In genomic region chr21:14520535-14520934, GRCh38 we compare ENCODE assay signal across 12 cellular contexts. TPM values are rescaled to one million over a fixed set of nuclear protein-coding genes. Genes with fewer than 3 reads are reported as not detected.
DNase-seq lines count a peak whose midpoint lies in the region; ATAC-seq, FAIRE-seq and TF ChIP-seq lines count a peak whose summit lies in the region.
"Had no signal": no experiment of that assay in that cellular context is flagged by ENCODE, and none has a peak within 500 bp of the region (broad histone marks: within the 10 kb centered on the region; RNA-seq: fewer than 3 reads in every experiment).

No MANE protein-coding gene starts in this region.

- H4K8ac ChIP-seq in mesenchymal stem cell (ENCODE audit: low read length) (no peak overlapping the region), trophoblast cell (ENCODE audit: low read depth, low read length) (no peak overlapping the region)

- H2BK12ac ChIP-seq in mesenchymal stem cell (ENCODE audit: low read length in 2 of 2) (no peak overlapping the region), trophoblast cell (ENCODE audit: low read length) (no peak overlapping the region)

- POLR2A ChIA-PET in activated CD4-positive, alpha-beta memory T cell treated with anti-CD3 and anti-CD28 coated beads for 36 hours (lab: Charles Lee): no interaction called here

- 78% methylated on average over 5 of the region's 7 CpGs for WGBS in mesenchymal stem cell
- no CpG with 5 or more reads among the region's 7 CpGs for WGBS in trophoblast cell (ENCODE audit: extremely low coverage, insufficient coverage, insufficient read length)

- H2AK5ac ChIP-seq in mesenchymal stem cell (ENCODE audit: low read length, severe bottlenecking) (no peak overlapping the region), trophoblast cell (ENCODE audit: low read length) (no peak overlapping the region)

- no peak overlapping the region for H3K18ac ChIP-seq in mesenchymal stem cell (ENCODE audit: low read depth in 1 of 2, low read length in 2 of 2)
- no peak overlapping the region for H3K18ac ChIP-seq in trophoblast cell (ENCODE audit: low read length)

- H3K4me1 Mint-ChIP-seq in activated CD4-positive, alpha-beta memory T cell treated with anti-CD3 and anti-CD28 coated beads for 36 hours (ENCODE audit: low read depth): peaks cover 56% of the 10 kb centered on the region

- H3K79me2 ChIP-seq in trophoblast cell (ENCODE audit: control insufficient read depth, insufficient read depth, low read length, poor library complexity): no peaks in the 10 kb centered on the region

- H3K27ac ChIP-seq in mesenchymal stem cell (ENCODE audit: low read length, poor library complexity, severe bottlenecking): no peak overlapping the region
- H3K27ac ChIP-seq in kidney (ENCODE audit: low read depth in 2 of 2, low read length in 2 of 2): no peak overlapping the region
- H3K27ac ChIP-seq in trophoblast cell (ENCODE audit: low read depth, low read length): no peak overlapping the region
- H3K27ac ChIP-seq: gastrocnemius medialis had no signal

- H2BK15ac ChIP-seq in mesenchymal stem cell (ENCODE audit: low read depth, poor library complexity, severe bottlenecking): no peak overlapping the region

- no peak overlapping the region for H3K4me2 ChIP-seq in mesenchymal stem cell (ENCODE audit: low read length, poor library complexity, severe bottlenecking)
- no peak overlapping the region for H3K4me2 ChIP-seq in trophoblast cell (ENCODE audit: low read length)

- H2BK5ac ChIP-seq in mesenchymal stem cell (ENCODE audit: low read depth, low read length, poor library complexity, severe bottlenecking): no peak overlapping the region
- no peak overlapping the region for H2BK5ac ChIP-seq in trophoblast cell (ENCODE audit: low read depth, low read length, poor library complexity)

- H2BK120ac ChIP-seq in mesenchymal stem cell (ENCODE audit: low read depth, low read length) (no peak overlapping the region), trophoblast cell (ENCODE audit: insufficient read depth, low read length, poor library complexity) (no peak overlapping the region)

- no peak for TF ChIP-seq CTCF in kidney (IDR thresholded peaks at IDR 0.05; ENCODE audit: borderline replicate concordance, extremely low read depth, insufficient read depth)

- no peak overlapping the region for H3K23ac ChIP-seq in mesenchymal stem cell (ENCODE audit: low read length in 2 of 2)
- no peak overlapping the region for H3K23ac ChIP-seq in trophoblast cell (ENCODE audit: low read length)

- no peak overlapping the region for H4K12ac ChIP-seq in trophoblast cell (ENCODE audit: low read depth, low read length)

- no peak overlapping the region for H3K14ac ChIP-seq in mesenchymal stem cell (ENCODE audit: low read length in 2 of 2)
- H3K14ac ChIP-seq in trophoblast cell (ENCODE audit: low read length): no peak overlapping the region

- H3K9me3 ChIP-seq in mesenchymal stem cell (ENCODE audit: control insufficient read depth, low read length) (no peaks in the 10 kb centered on the region), kidney (ENCODE audit: control insufficient read depth in 1 of 2, low read length in 2 of 2) (no peaks in the 10 kb centered on the region), trophoblast cell (ENCODE audit: insufficient read depth, low read depth, low read length) (no peaks in the 10 kb centered on the region)
- H3K9me3 ChIP-seq: gastrocnemius medialis had no signal

- no peak overlapping the region for H2AFZ ChIP-seq in mesenchymal stem cell (ENCODE audit: low read depth, low read length)
- H2AFZ ChIP-seq in trophoblast cell (ENCODE audit: insufficient read depth, low read length, poor library complexity): no peak overlapping the region

- H3K27me3 ChIP-seq in mesenchymal stem cell (ENCODE audit: control insufficient read depth in 1 of 2, insufficient read depth in 1 of 2, low read length in 2 of 2): no peaks in the 10 kb centered on the region
- H3K27me3 ChIP-seq in trophoblast cell (ENCODE audit: insufficient read depth, low read length): no peaks in the 10 kb centered on the region
- H3K27me3 ChIP-seq: gastrocnemius medialis had no signal

- peak overlapping the region; percentile 33 for H3K27ac Mint-ChIP-seq in activated CD4-positive, alpha-beta memory T cell treated with anti-CD3 and anti-CD28 coated beads for 36 hours

- FAIRE-seq in kidney (lab: Jason Lieb, UNC): no peak

- intact Hi-C loops in activated CD4-positive, alpha-beta memory T cell treated with anti-CD3 and anti-CD28 coated beads for 36 hours (cut with micrococcal nuclease): no loop called here
- intact Hi-C loops in kidney (cut with DNase I): no loop called here

- H3K27me3 Mint-ChIP-seq in activated CD4-positive, alpha-beta memory T cell treated with anti-CD3 and anti-CD28 coated beads for 36 hours: no peaks in the 10 kb centered on the region

- H4K91ac ChIP-seq in mesenchymal stem cell (ENCODE audit: low read length) (peak overlapping the region; percentile 50), trophoblast cell (ENCODE audit: low read depth, low read length) (no peak overlapping the region)

- peaks cover 37% of the 10 kb centered on the region for H3K36me3 Mint-ChIP-seq in activated CD4-positive, alpha-beta memory T cell treated with anti-CD3 and anti-CD28 coated beads for 36 hours

- CTCF ChIA-PET in activated CD4-positive, alpha-beta memory T cell treated with anti-CD3 and anti-CD28 coated beads for 36 hours (lab: Charles Lee): interaction anchor here (0.6 to 1.2 kb wide), 2 partner anchors 68 to 1811 kb away, joined by 3 to 7 read pairs; no protein-coding TSS in a partner anchor

- no peaks in the 10 kb centered on the region for H3K9me3 Mint-ChIP-seq in activated CD4-positive, alpha-beta memory T cell treated with anti-CD3 and anti-CD28 coated beads for 36 hours

- no peaks in the 10 kb centered on the region for H3K79me1 ChIP-seq in mesenchymal stem cell (replicated peaks; ENCODE audit: low read length, poor library complexity, severe bottlenecking)
- H3K79me1 ChIP-seq in trophoblast cell (ENCODE audit: low read length): no peaks in the 10 kb centered on the region

- no peak for ATAC-seq in HG02938 (IDR thresholded peaks at IDR 0.05; ENCODE audit: unreplicated experiment)
- ATAC-seq: gastrocnemius medialis had no signal

- H3K4me1 ChIP-seq in mesenchymal stem cell (ENCODE audit: control insufficient read depth, insufficient read depth, low read depth, low read length) (no peaks in the 10 kb centered on the region), kidney (ENCODE audit: control insufficient read depth in 1 of 2, insufficient read depth in 1 of 2, low read depth in 1 of 2, low read length in 2 of 2) (peaks cover 0 to 3% of the 10 kb centered on the region in 2 donors), trophoblast cell (ENCODE audit: control insufficient read depth in 1 of 2, insufficient read depth in 2 of 2, low read length in 2 of 2) (no peaks in the 10 kb centered on the region)
- H3K4me1 ChIP-seq: gastrocnemius medialis had no signal

- no peak overlapping the region for H3K4ac ChIP-seq in mesenchymal stem cell (ENCODE audit: low read depth in 1 of 2, low read length in 2 of 2)
- H3K4ac ChIP-seq in trophoblast cell (ENCODE audit: low read depth, low read length): no peak overlapping the region

- no peak overlapping the region for H3K4me3 Mint-ChIP-seq in activated CD4-positive, alpha-beta memory T cell treated with anti-CD3 and anti-CD28 coated beads for 36 hours

- H3K36me3 ChIP-seq in mesenchymal stem cell (ENCODE audit: control insufficient read depth in 1 of 2, insufficient read depth in 2 of 2, low read depth in 1 of 2, low read length in 2 of 2) (no peaks in the 10 kb centered on the region), kidney (ENCODE audit: control insufficient read depth in 1 of 2, insufficient read depth in 2 of 2, low read length in 2 of 2) (no peaks in the 10 kb centered on the region), trophoblast cell (ENCODE audit: control insufficient read depth in 1 of 2, insufficient read depth in 2 of 2, low read length in 2 of 2) (no peaks in the 10 kb centered on the region)
- H3K36me3 ChIP-seq: gastrocnemius medialis had no signal

- H3K4me3 ChIP-seq in Jurkat, Clone E6-1 (ENCODE audit: low read length): peak overlapping the region; percentile 28
- H3K4me3 ChIP-seq in mesenchymal stem cell (ENCODE audit: insufficient read depth in 1 of 2, low read depth in 1 of 2, low read length in 2 of 2) (no peak overlapping the region), kidney (ENCODE audit: low read length in 2 of 2) (no peak overlapping the region), trophoblast cell (ENCODE audit: low read depth, low read length) (no peak overlapping the region)
- H3K4me3 ChIP-seq: gastrocnemius medialis had no signal

- DNase-seq in GDM1 (lab: John Stamatoyannopoulos, UW) (peak; percentile 78), mesenchymal stem cell (no peak), 8988T (no peak), kidney (no peak), trophoblast cell (no peak)
- DNase-seq in Jurkat, Clone E6-1 (ENCODE audit: low read depth, low spot score): peak; percentile 40
- no peak for DNase-seq in activated CD4-positive, alpha-beta memory T cell treated with anti-CD3 and anti-CD28 coated beads for 36 hours
- DNase-seq: cortex of kidney, NCI-H2029 treated with DMSO at 0.1 percent for 48 hours had no signal

- no peak overlapping the region for H3K9ac ChIP-seq in mesenchymal stem cell (ENCODE audit: low read length)
- H3K9ac ChIP-seq in kidney (ENCODE audit: low read length in 2 of 2): no peak overlapping the region
- no peak overlapping the region for H3K9ac ChIP-seq in trophoblast cell (ENCODE audit: low read length)

RNA-seq across cellular contexts. Expression of gene SAMSN1, which starts 25.6 kb away (rescaled TPM):
- polyA plus RNA-seq in Jurkat, Clone E6-1 (2012; ENCODE audit: insufficient read depth, insufficient read length): 8.5 TPM
- total RNA-seq in activated CD4-positive, alpha-beta memory T cell treated with anti-CD3 and anti-CD28 coated beads for 36 hours: 10 to 100 TPM; 47.5 to 48.4 TPM
- 0.25 TPM for polyA plus RNA-seq in mesenchymal stem cell (2013, experiment 1 of 2)
- 0.18 TPM for polyA plus RNA-seq in mesenchymal stem cell (2013, experiment 2 of 2)
- 10.4 TPM for total RNA-seq in kidney
- polyA plus RNA-seq in kidney (ENCODE audit: insufficient read depth, low read depth, low replicate concordance): 1.4 TPM
- 0.07 and 0.08 TPM in 2 replicates for polyA plus RNA-seq in trophoblast cell (2013)
- total RNA-seq: Daoy had no signal

Comparison
In these comparisons a context has a peak if more than half of its experiments do, and no peak if none do; other contexts are left out.
1. DNase-seq: peak in GDM1 (single experiment) and Jurkat, Clone E6-1 (single experiment); none in activated CD4-positive, alpha-beta memory T cell treated with anti-CD3 and anti-CD28 coated beads for 36 hours (single experiment), mesenchymal stem cell (single experiment), 8988T (single experiment), kidney (single experiment) and trophoblast cell (0 of 2).